15 cellular contexts compared by ENCODE assay signal in genomic region chr7:158327571-158328180, GRCh38.
A peak's percentile ranks its signal among the peaks of the same experiment; 100 is the strongest.
DNase-seq lines count a peak whose midpoint lies in the region; ATAC-seq and TF ChIP-seq lines count a peak whose summit lies in the region.
"Had no signal": no experiment of that assay in that cellular context is flagged by ENCODE, and none has a peak within 500 bp of the region (broad histone marks: within the 10 kb centered on the region; RNA-seq: fewer than 3 reads in every experiment).

No MANE protein-coding gene starts in this region.

- H3K27ac ChIP-seq in right atrium auricular region: no peak overlapping the region
- H3K27ac ChIP-seq in heart left ventricle: no peak overlapping the region
- H3K27ac ChIP-seq in neural progenitor cell: peak overlapping the region; percentile 38

- peaks cover 6% of the 10 kb centered on the region for H3K27me3 Mint-ChIP-seq in WTC11 (ENCODE audit: low read depth)
- H3K27me3 Mint-ChIP-seq in neural progenitor cell (ENCODE audit: insufficient read depth, low read depth): peaks cover 25% of the 10 kb centered on the region

- DNase-seq in right atrium auricular region (ENCODE audit: low spot score) (peak; percentile 43), heart left ventricle (no peak), WTC11 (ENCODE audit: low spot score) (no peak), neural progenitor cell (ENCODE audit: low spot score) (peak; percentile 40), NCI-H2081 treated with DMSO at 0.1 percent for 48 hours (lab: John Stamatoyannopoulos, UW) (no peak), GOT3 (lab: John Stamatoyannopoulos, UW) (no peak), SKM-1 treated with dmso at 0.1 percent for 144 hours (lab: John Stamatoyannopoulos, UW; ENCODE audit: unreplicated experiment) (no peak)
- DNase-seq: AML-193; Calu3; CD4-positive, alpha-beta T cell; DMS79; NCI-H2227 treated with DMSO at 0.1 percent for 48 hours; NCI-H526 treated with DMSO at 0.1 percent for 48 hours; PC-3 had no signal

- H3K9me3 ChIP-seq in right atrium auricular region (no peaks in the 10 kb centered on the region), heart left ventricle (peaks cover 0 to 4% (median 0%) of the 10 kb centered on the region in 12 donors), neural progenitor cell (ENCODE audit: low read depth) (no peaks in the 10 kb centered on the region)

- H3K4me3 Mint-ChIP-seq in WTC11 (no peak overlapping the region), neural progenitor cell (peak overlapping the region; percentile 42)
- H3K4me3 Mint-ChIP-seq: CD4-positive, alpha-beta T cell had no signal

- no peak overlapping the region for H3K9ac ChIP-seq in neural progenitor cell

- CTCF ChIA-PET in WTC11 (lab: Charles Lee): interaction anchor here (1.3 kb wide), 1 partner anchor 29 kb away, joined by 3 read pairs; no protein-coding TSS in a partner anchor

- intact Hi-C loops in heart left ventricle (cut with DNase I): loop anchor here in 1 of 10 donors (10.0 kb wide), 1 partner anchor 313 kb away; no protein-coding TSS in a partner anchor

- no peak overlapping the region for H3K4me3 ChIP-seq in right atrium auricular region
- no peak overlapping the region for H3K4me3 ChIP-seq in heart left ventricle
- H3K4me3 ChIP-seq in neural progenitor cell: no peak overlapping the region
- H3K4me3 ChIP-seq: K562 had no signal

- TF ChIP-seq POLR2A in heart left ventricle (IDR thresholded peaks at IDR 0.05): no peak

- H3K4me1 Mint-ChIP-seq in WTC11 (peaks cover 29% of the 10 kb centered on the region), neural progenitor cell (peaks cover 55% of the 10 kb centered on the region)

- no peaks in the 10 kb centered on the region for H3K79me2 ChIP-seq in neural progenitor cell (ENCODE audit: low read depth)

- 54 to 62% (median 57%) methylated on average over 5 of the region's 5 CpGs for WGBS in heart left ventricle, 4 donors

- H2AFZ ChIP-seq in neural progenitor cell (replicated peaks): no peak overlapping the region

- H3K4me2 ChIP-seq in neural progenitor cell: peak overlapping the region; percentile 49

- H3F3A ChIP-seq in neural progenitor cell (ENCODE audit: low read depth): peaks cover 30% of the 10 kb centered on the region

- no peaks in the 10 kb centered on the region for H4K20me1 ChIP-seq in neural progenitor cell (ENCODE audit: low read depth)

- H3K36me3 Mint-ChIP-seq in WTC11 (peaks cover 38% of the 10 kb centered on the region), neural progenitor cell (no peaks in the 10 kb centered on the region)

- no peaks in the 10 kb centered on the region for H3K4me1 ChIP-seq in right atrium auricular region
- H3K4me1 ChIP-seq in heart left ventricle: no peaks in the 10 kb centered on the region
- H3K4me1 ChIP-seq in neural progenitor cell: peaks cover 29% of the 10 kb centered on the region

- H3K27me3 ChIP-seq in right atrium auricular region: no peaks in the 10 kb centered on the region
- H3K27me3 ChIP-seq in heart left ventricle: peaks cover 0 to 24% (median 4%) of the 10 kb centered on the region in 9 donors
- H3K27me3 ChIP-seq in neural progenitor cell: no peaks in the 10 kb centered on the region

- TF ChIP-seq CTCF in right atrium auricular region (IDR thresholded peaks at IDR 0.05): no peak
- no peak for TF ChIP-seq CTCF in heart left ventricle (IDR thresholded peaks at IDR 0.05)
- TF ChIP-seq CTCF in WTC11 (IDR thresholded peaks at IDR 0.05): no peak
- peak; percentile 27 for TF ChIP-seq CTCF in neural progenitor cell (IDR thresholded peaks at IDR 0.05)

- H3K36me3 ChIP-seq in right atrium auricular region: no peaks in the 10 kb centered on the region
- H3K36me3 ChIP-seq in heart left ventricle: no peaks in the 10 kb centered on the region
- H3K36me3 ChIP-seq in neural progenitor cell: no peaks in the 10 kb centered on the region

- peaks cover 42% of the 10 kb centered on the region for H3K9me3 Mint-ChIP-seq in WTC11
- peaks cover 19% of the 10 kb centered on the region for H3K9me3 Mint-ChIP-seq in neural progenitor cell

- ATAC-seq in heart left ventricle (no peak), WTC11 (no peak)
- ATAC-seq: K562, PC-3 had no signal

- peak overlapping the region; percentile 28; the same call in 1 of the 2 replicates for H3K27ac Mint-ChIP-seq in WTC11
- peak overlapping the region; percentile 59 for H3K27ac Mint-ChIP-seq in neural progenitor cell
- H3K27ac Mint-ChIP-seq: CD4-positive, alpha-beta T cell had no signal

- POLR2A ChIA-PET in WTC11 (lab: Charles Lee): no interaction called here

TF ChIP-seq in WTC11, 78 proteins besides CTCF, POLR2A, EP300 and RAD21:
- TF ChIP-seq OVOL2 (CRISPR knock-in tag; IDR thresholded peaks at IDR 0.05; ENCODE audit: borderline replicate concordance) (no peak), CREB1 (CRISPR knock-in tag; IDR thresholded peaks at IDR 0.05) (no peak), FOXK1 (CRISPR knock-in tag; IDR thresholded peaks at IDR 0.05) (no peak)
TF ChIP-seq in WTC11: peak in this region for 0.

Comparison
In these comparisons a context has a peak if more than half of its experiments do, and no peak if none do; other contexts are left out.
1. DNase-seq: peak in right atrium auricular region (single experiment) and neural progenitor cell (single experiment); none in heart left ventricle (0 of 5), WTC11 (single experiment), NCI-H2081 treated with DMSO at 0.1 percent for 48 hours (single experiment), GOT3 (single experiment) and SKM-1 treated with dmso at 0.1 percent for 144 hours (single experiment).